Comparison of ENCODE assay signal across 23 cellular contexts in genomic region chr15:49037546-49037940, GRCh38. TPM values are rescaled to one million over a fixed set of nuclear protein-coding genes. Genes with fewer than 3 reads are reported as not detected.
A peak's percentile ranks its signal among the peaks of the same experiment; 100 is the strongest.
DNase-seq lines count a peak whose midpoint lies in the region; ATAC-seq and TF ChIP-seq lines count a peak whose summit lies in the region.
"Had no signal": no experiment of that assay in that cellular context is flagged by ENCODE, and none has a peak within 500 bp of the region (broad histone marks: within the 10 kb centered on the region; RNA-seq: fewer than 3 reads in every experiment).

No MANE protein-coding gene starts in this region.

- H3K4me2 ChIP-seq in neural cell (ENCODE audit: low read length) = peak overlapping the region; percentile 11

- no peaks in the 10 kb centered on the region for H3K27me3 Mint-ChIP-seq in Calu3 (ENCODE audit: unreplicated experiment)
- H3K27me3 Mint-ChIP-seq: activated naive CD4-positive, alpha-beta T cell treated with anti-CD3 and anti-CD28 coated beads, Interleukin-2, amount 10 ng/mL, durations not matched to agents 7 days and 5 days; CD4-positive, alpha-beta T cell; stimulated activated memory B cell treated with anti-CD40 and anti-IgM and Interleukin-4, amounts not matched to agents 10 μg/mL and 1 μg/mL and 100 μg/mL, for 72 hours had no signal

- intact Hi-C loops in Calu3 (cut with micrococcal nuclease; ENCODE audit: unreplicated experiment) = no loop called here

- no peak overlapping the region for H3K4me3 Mint-ChIP-seq in Calu3 (ENCODE audit: low read depth, unreplicated experiment)
- H3K4me3 Mint-ChIP-seq: activated naive CD4-positive, alpha-beta T cell treated with anti-CD3 and anti-CD28 coated beads, Interleukin-2, amount 10 ng/mL, durations not matched to agents 7 days and 5 days; CD4-positive, alpha-beta T cell; stimulated activated memory B cell treated with anti-CD40 and anti-IgM and Interleukin-4, amounts not matched to agents 10 μg/mL and 1 μg/mL and 100 μg/mL, for 72 hours; T-helper 1 cell treated with Interleukin-12 subunit alpha and Interleukin-12 subunit beta and Interleukin-4 antibody, amounts not matched to agents 30 μg/mL and 1 μg/mL, for 36 hours had no signal

- H3K27ac ChIP-seq in cingulate gyrus (ENCODE audit: low read depth, low read length) = peak overlapping the region; percentile 69
- H3K27ac ChIP-seq in neural cell (ENCODE audit: low read length) = peak overlapping the region; percentile 44
- H3K27ac ChIP-seq: body of pancreas, epithelial cell of prostate, foreskin keratinocyte, thyroid gland had no signal

- H3K9me3 ChIP-seq in neural cell (ENCODE audit: low read length) = no peaks in the 10 kb centered on the region
- H3K9me3 ChIP-seq: body of pancreas, thyroid gland had no signal

- H2AFZ ChIP-seq in neural cell (ENCODE audit: low read depth, low read length) = no peak overlapping the region

- peaks cover 47% of the 10 kb centered on the region for H3K79me2 ChIP-seq in neural cell (replicated peaks; ENCODE audit: insufficient read depth, low read length)

- no peaks in the 10 kb centered on the region for H3F3A ChIP-seq in neural cell (ENCODE audit: insufficient read depth, low read length, poor library complexity, severe bottlenecking)

- no peak for ATAC-seq in HG03342 (IDR thresholded peaks at IDR 0.05; ENCODE audit: unreplicated experiment)
- ATAC-seq: body of pancreas; left cardiac atrium; right cardiac atrium; stimulated activated memory B cell treated with anti-CD40 and anti-IgM and Interleukin-4, amounts not matched to agents 10 μg/mL and 1 μg/mL and 100 μg/mL, for 72 hours had no signal

- no TSS peak for BruUV-seq in Calu3 (replicated peaks; lab: Mats Ljungman, UMichigan)

- H3K4me1 Mint-ChIP-seq in Calu3 (ENCODE audit: low read depth, unreplicated experiment) = no peaks in the 10 kb centered on the region

- CTCF ChIA-PET in Calu3 (lab: Charles Lee) = no interaction called here

- H3K36me3 Mint-ChIP-seq in Calu3 (ENCODE audit: insufficient read depth, unreplicated experiment) = no peaks in the 10 kb centered on the region

- TF ChIP-seq EP300 in neural cell (conservative IDR thresholded peaks at IDR 0.05; ENCODE audit: poor library complexity, severe bottlenecking) = peak; percentile 39

- peak; percentile 35 for DNase-seq in EL
- peak; percentile 9 for DNase-seq in OCI-M1 (lab: John Stamatoyannopoulos, UW)
- DNase-seq in NCI-H1092 treated with DMSO at 0.1 percent for 48 hours (lab: John Stamatoyannopoulos, UW) = no peak
- no peak for DNase-seq in HuH-7 (ENCODE audit: low spot score)
- DNase-seq in Calu3 = no peak
- DNase-seq: activated CD4-positive, alpha-beta T cell treated with anti-CD3 and anti-CD28 coated beads, Interleukin-2, amount 50 U/mL, for 48 hours; activated naive CD4-positive, alpha-beta T cell treated with anti-CD3 and anti-CD28 coated beads, Interleukin-2, amount 10 ng/mL, durations not matched to agents 7 days and 5 days; body of pancreas; CD4-positive, alpha-beta T cell; foreskin keratinocyte; Karpas-422; left cardiac atrium; NCI-H2107; NCI-H510A treated with DMSO at 0.1 percent for 48 hours; right cardiac atrium; Right ventricle myocardium superior; thyroid gland had no signal

- no peak for TF ChIP-seq RAD21 in neural cell (conservative IDR thresholded peaks at IDR 0.05)

- peaks cover 4% of the 10 kb centered on the region for H3K36me3 ChIP-seq in neural cell (ENCODE audit: insufficient read depth, low read length)
- H3K36me3 ChIP-seq: thyroid gland had no signal

- no peaks in the 10 kb centered on the region for H3K9me2 ChIP-seq in neural cell (ENCODE audit: insufficient read depth, low read length)

- no peak overlapping the region for H3K9ac ChIP-seq in neural cell (ENCODE audit: low read length)

- no peak overlapping the region for H3K4me3 ChIP-seq in neural cell (ENCODE audit: low read length)
- H3K4me3 ChIP-seq: body of pancreas, thyroid gland had no signal

- no peak overlapping the region for H3K27ac Mint-ChIP-seq in Calu3 (ENCODE audit: unreplicated experiment)
- H3K27ac Mint-ChIP-seq: activated naive CD4-positive, alpha-beta T cell treated with anti-CD3 and anti-CD28 coated beads, Interleukin-2, amount 10 ng/mL, durations not matched to agents 7 days and 5 days; CD4-positive, alpha-beta T cell; stimulated activated memory B cell treated with anti-CD40 and anti-IgM and Interleukin-4, amounts not matched to agents 10 μg/mL and 1 μg/mL and 100 μg/mL, for 72 hours; T-helper 1 cell treated with Interleukin-12 subunit alpha and Interleukin-12 subunit beta and Interleukin-4 antibody, amounts not matched to agents 30 μg/mL and 1 μg/mL, for 36 hours had no signal

- no peak for TF ChIP-seq CTCF in neural cell (IDR thresholded peaks at IDR 0.05; ENCODE audit: poor library complexity, severe bottlenecking)
- TF ChIP-seq CTCF in Calu3 (IDR thresholded peaks at IDR 0.05; ENCODE audit: unreplicated experiment) = no peak

- no peaks in the 10 kb centered on the region for H3K9me3 Mint-ChIP-seq in Calu3 (ENCODE audit: low read depth, unreplicated experiment)
- H3K9me3 Mint-ChIP-seq: activated naive CD4-positive, alpha-beta T cell treated with anti-CD3 and anti-CD28 coated beads, Interleukin-2, amount 10 ng/mL, durations not matched to agents 7 days and 5 days; CD4-positive, alpha-beta T cell; stimulated activated memory B cell treated with anti-CD40 and anti-IgM and Interleukin-4, amounts not matched to agents 10 μg/mL and 1 μg/mL and 100 μg/mL, for 72 hours; T-helper 1 cell treated with Interleukin-12 subunit alpha and Interleukin-12 subunit beta and Interleukin-4 antibody, amounts not matched to agents 30 μg/mL and 1 μg/mL, for 36 hours had no signal

- no peaks in the 10 kb centered on the region for H3K27me3 ChIP-seq in neural cell (ENCODE audit: insufficient read depth, low read depth, low read length)
- H3K27me3 ChIP-seq: body of pancreas, foreskin keratinocyte, thyroid gland had no signal

- H4K20me1 ChIP-seq in neural cell (ENCODE audit: insufficient read depth) = no peaks in the 10 kb centered on the region

TF ChIP-seq in neural cell, 6 proteins besides CTCF, POLR2A, EP300 and RAD21:
- no peak for TF ChIP-seq POLR2AphosphoS5 (IDR thresholded peaks at IDR 0.05)
- TF ChIP-seq, protein P1, sequence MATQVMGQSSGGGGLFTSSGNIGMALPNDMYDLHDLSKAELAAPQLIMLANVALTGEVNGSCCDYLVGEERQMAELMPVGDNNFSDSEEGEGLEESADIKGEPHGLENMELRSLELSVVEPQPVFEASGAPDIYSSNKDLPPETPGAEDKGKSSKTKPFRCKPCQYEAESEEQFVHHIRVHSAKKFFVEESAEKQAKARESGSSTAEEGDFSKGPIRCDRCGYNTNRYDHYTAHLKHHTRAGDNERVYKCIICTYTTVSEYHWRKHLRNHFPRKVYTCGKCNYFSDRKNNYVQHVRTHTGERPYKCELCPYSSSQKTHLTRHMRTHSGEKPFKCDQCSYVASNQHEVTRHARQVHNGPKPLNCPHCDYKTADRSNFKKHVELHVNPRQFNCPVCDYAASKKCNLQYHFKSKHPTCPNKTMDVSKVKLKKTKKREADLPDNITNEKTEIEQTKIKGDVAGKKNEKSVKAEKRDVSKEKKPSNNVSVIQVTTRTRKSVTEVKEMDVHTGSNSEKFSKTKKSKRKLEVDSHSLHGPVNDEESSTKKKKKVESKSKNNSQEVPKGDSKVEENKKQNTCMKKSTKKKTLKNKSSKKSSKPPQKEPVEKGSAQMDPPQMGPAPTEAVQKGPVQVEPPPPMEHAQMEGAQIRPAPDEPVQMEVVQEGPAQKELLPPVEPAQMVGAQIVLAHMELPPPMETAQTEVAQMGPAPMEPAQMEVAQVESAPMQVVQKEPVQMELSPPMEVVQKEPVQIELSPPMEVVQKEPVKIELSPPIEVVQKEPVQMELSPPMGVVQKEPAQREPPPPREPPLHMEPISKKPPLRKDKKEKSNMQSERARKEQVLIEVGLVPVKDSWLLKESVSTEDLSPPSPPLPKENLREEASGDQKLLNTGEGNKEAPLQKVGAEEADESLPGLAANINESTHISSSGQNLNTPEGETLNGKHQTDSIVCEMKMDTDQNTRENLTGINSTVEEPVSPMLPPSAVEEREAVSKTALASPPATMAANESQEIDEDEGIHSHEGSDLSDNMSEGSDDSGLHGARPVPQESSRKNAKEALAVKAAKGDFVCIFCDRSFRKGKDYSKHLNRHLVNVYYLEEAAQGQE (IDR thresholded peaks at IDR 0.05; ENCODE audit: borderline replicate concordance) = no peak
- no peak for TF ChIP-seq EZH2 (IDR thresholded peaks at IDR 0.05; ENCODE audit: borderline replicate concordance, insufficient read depth, low read length, poor library complexity, severe bottlenecking)
- no peak for TF ChIP-seq MXI1 (conservative IDR thresholded peaks at IDR 0.05; ENCODE audit: poor library complexity, severe bottlenecking)
- TF ChIP-seq TAF1 (IDR thresholded peaks at IDR 0.05; ENCODE audit: low read depth) = no peak
- no peak for TF ChIP-seq SMC3 (conservative IDR thresholded peaks at IDR 0.05; ENCODE audit: poor library complexity)

RNA-seq across cellular contexts. Expression of gene SECISBP2L, which starts 8.7 kb away (rescaled TPM):
- polyA plus RNA-seq in neural cell = 44.9 and 45.9 TPM in 2 replicates
- polyA minus RNA-seq in neural cell = 102 and 141 TPM in 2 replicates
- 32.6 and 37.0 TPM in 2 replicates for total RNA-seq in Calu3 (2022)

Comparison
In these comparisons a context has a peak if more than half of its experiments do, and no peak if none do; other contexts are left out.
1. DNase-seq: peak in EL (single experiment) and OCI-M1 (single experiment); none in NCI-H1092 treated with DMSO at 0.1 percent for 48 hours (single experiment), HuH-7 (single experiment) and Calu3 (single experiment).